9 cellular contexts compared by ENCODE assay signal in the genomic region with DNA sequence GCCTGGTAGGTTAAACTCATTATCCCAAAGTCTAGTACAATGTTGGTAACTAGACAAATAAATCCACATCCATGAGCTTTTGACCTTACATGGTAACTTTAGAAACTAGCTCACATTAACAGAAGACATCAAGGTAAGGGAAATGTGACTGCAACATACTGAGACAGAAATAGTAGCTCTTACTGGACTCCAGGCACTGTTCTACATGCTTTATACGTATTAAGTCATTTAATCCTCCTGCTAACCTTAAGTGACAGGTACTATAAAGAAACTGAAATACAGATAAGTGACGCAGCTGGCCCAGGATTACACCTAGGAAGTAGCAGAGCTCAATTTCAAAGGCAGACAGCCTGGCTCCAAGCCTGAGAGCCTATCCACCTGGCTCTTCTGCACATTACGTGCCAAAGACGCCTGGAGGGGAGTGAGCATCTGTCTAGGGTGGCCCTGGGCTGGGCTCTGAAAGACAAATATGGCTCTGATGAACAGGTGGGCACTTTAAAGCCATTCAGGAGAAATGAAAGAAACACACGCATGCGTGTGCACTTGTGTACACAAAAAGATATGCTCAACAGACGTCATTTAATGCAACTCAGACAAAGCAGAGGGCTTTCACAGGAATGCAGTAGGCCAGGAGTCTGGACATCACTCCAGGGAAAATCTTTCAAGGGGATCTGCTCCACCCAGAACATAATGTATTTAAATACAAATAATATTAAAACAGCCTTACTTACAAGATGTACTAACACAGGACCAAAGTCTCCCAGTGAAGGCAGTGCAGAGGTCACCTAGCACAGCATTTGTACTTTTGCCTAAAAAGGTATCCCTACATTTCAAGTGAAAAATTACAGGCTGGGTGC. TPM values are rescaled to one million over a fixed set of nuclear protein-coding genes. Genes with fewer than 3 reads are reported as not detected.
A peak's percentile ranks its signal among the peaks of the same experiment; 100 is the strongest.
DNase-seq lines count a peak whose midpoint lies in the region; ATAC-seq, FAIRE-seq and TF ChIP-seq lines count a peak whose summit lies in the region.
"Had no signal": no experiment of that assay in that cellular context is flagged by ENCODE, and none has a peak within 500 bp of the region (broad histone marks: within the 10 kb centered on the region; RNA-seq: fewer than 3 reads in every experiment).

No MANE protein-coding gene starts in this region.

- H3K4me3 Mint-ChIP-seq in memory B cell: no peak overlapping the region
- H3K4me3 Mint-ChIP-seq: dendritic cell treated with granulocyte-macrophage colony-stimulating factor and Interleukin-4, amounts not matched to agents 40 ng/mL and 50 ng/mL, for 4 days had no signal

- H3K4me3 ChIP-seq in BLaER1 (no peak overlapping the region), WERI-Rb-1 (ENCODE audit: low read depth, low read length) (peak overlapping the region; percentile 7)

- H3K27ac ChIP-seq in BLaER1 (no peak overlapping the region), WERI-Rb-1 (peak overlapping the region; percentile 98)

- ATAC-seq in memory B cell (ENCODE audit: low read depth): no peak
- no peak for ATAC-seq in GM18867 (IDR thresholded peaks at IDR 0.05; ENCODE audit: unreplicated experiment)
- ATAC-seq in GM19023 (IDR thresholded peaks at IDR 0.05; ENCODE audit: unreplicated experiment): no peak
- ATAC-seq in omental fat pad (ENCODE audit: low FRiP score): no peak

- 0 out of 2 replicates have a peak overlapping the region, but pooled peaks have one; percentile 4 for H3K9ac ChIP-seq in BLaER1

- FAIRE-seq in H54 (lab: Jason Lieb, UNC): no peak

- H3K9me3 Mint-ChIP-seq in memory B cell: no peaks in the 10 kb centered on the region
- H3K9me3 Mint-ChIP-seq: dendritic cell treated with granulocyte-macrophage colony-stimulating factor and Interleukin-4, amounts not matched to agents 40 ng/mL and 50 ng/mL, for 4 days had no signal

- no peak for TF ChIP-seq POLR2A in H54 (IDR thresholded peaks at IDR 0.05; ENCODE audit: low read depth, low read length)

- H3K4me2 ChIP-seq in BLaER1: no peak overlapping the region

- H3K36me3 Mint-ChIP-seq in memory B cell: peaks cover 11% of the 10 kb centered on the region

- H4K20me1 ChIP-seq in BLaER1: peaks cover 87% of the 10 kb centered on the region

- H3K27ac Mint-ChIP-seq in memory B cell: peak overlapping the region; percentile 60
- H3K27ac Mint-ChIP-seq: dendritic cell treated with granulocyte-macrophage colony-stimulating factor and Interleukin-4, amounts not matched to agents 40 ng/mL and 50 ng/mL, for 4 days had no signal

- peaks cover 37% of the 10 kb centered on the region for H3K4me1 ChIP-seq in BLaER1

- H3K36me3 ChIP-seq in BLaER1 (peaks cover 66% of the 10 kb centered on the region), WERI-Rb-1 (peaks cover 44% of the 10 kb centered on the region)

- DNase-seq in NCI-H128 (lab: John Stamatoyannopoulos, UW; ENCODE audit: unreplicated experiment) (peak; percentile 83), WERI-Rb-1 (peak; percentile 96), memory B cell (ENCODE audit: low spot score in 2 of 2) (no peak), H54 (ENCODE audit: insufficient read length, low spot score) (no peak), omental fat pad (ENCODE audit: low spot score) (no peak)

- peaks cover 42% of the 10 kb centered on the region for H3K4me1 Mint-ChIP-seq in memory B cell

- no peaks in the 10 kb centered on the region for H3K27me3 Mint-ChIP-seq in memory B cell
- H3K27me3 Mint-ChIP-seq: dendritic cell treated with granulocyte-macrophage colony-stimulating factor and Interleukin-4, amounts not matched to agents 40 ng/mL and 50 ng/mL, for 4 days had no signal

- TF ChIP-seq CTCF in WERI-Rb-1 (IDR thresholded peaks at IDR 0.05; ENCODE audit: low read depth, low read length) (no peak), omental fat pad (IDR thresholded peaks at IDR 0.05) (no peak)

- no peaks in the 10 kb centered on the region for H3K9me3 ChIP-seq in BLaER1
- H3K9me3 ChIP-seq in WERI-Rb-1 (ENCODE audit: severe bottlenecking): no peaks in the 10 kb centered on the region

- H3K27me3 ChIP-seq in BLaER1 (no peaks in the 10 kb centered on the region), WERI-Rb-1 (ENCODE audit: insufficient read depth, low read depth, severe bottlenecking) (no peaks in the 10 kb centered on the region)

RNA-seq across cellular contexts. Expression of gene ZC3H7A, which starts 4.4 kb away (rescaled TPM):
- 10 to 100 TPM; 38.0 to 74.7 (median 53.6) TPM for total RNA-seq in omental fat pad

RNA-seq across cellular contexts. Expression of gene TXNDC11, which starts 50.0 kb away (rescaled TPM):
- 10 to 100 TPM; 40.2 to 53.0 (median 49.1) TPM for total RNA-seq in omental fat pad

RNA-seq across cellular contexts. Expression of gene RSL1D1, which starts 58.7 kb away (rescaled TPM):
- total RNA-seq in omental fat pad: 100 to 1,000 TPM; 138 to 269 (median 188) TPM

Comparison
In these comparisons a context has a peak if more than half of its experiments do, and no peak if none do; other contexts are left out.
1. DNase-seq: peak in NCI-H128 (single experiment) and WERI-Rb-1 (single experiment); none in memory B cell (0 of 2), H54 (single experiment) and omental fat pad (single experiment).